In the genomic region with DNA sequence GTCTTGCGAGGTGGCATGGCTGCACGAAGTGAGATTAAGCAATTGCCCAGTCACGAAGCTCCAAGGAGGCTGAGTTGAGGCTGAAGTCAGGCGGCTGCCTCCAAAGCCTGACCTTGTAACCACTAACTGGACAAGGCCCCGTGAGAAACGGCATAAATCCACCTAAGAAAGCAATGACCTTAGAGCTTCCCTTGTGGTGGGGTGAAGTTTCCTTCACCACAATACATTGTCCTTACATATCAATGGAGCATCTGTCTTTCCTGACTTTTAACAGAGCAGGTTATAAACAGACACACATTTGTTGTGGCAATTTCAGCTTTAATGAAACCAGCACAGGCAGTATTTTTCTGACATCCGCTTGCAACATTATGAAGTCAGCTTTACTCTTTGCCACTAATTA, we compare ENCODE assay signal across 25 cellular contexts. TPM values are rescaled to one million over a fixed set of nuclear protein-coding genes. Genes with fewer than 3 reads are reported as not detected.
A peak's percentile ranks its signal among the peaks of the same experiment; 100 is the strongest.
DNase-seq lines count a peak whose midpoint lies in the region; ATAC-seq and TF ChIP-seq lines count a peak whose summit lies in the region.
"Had no signal": no experiment of that assay in that cellular context is flagged by ENCODE, and none has a peak within 500 bp of the region (broad histone marks: within the 10 kb centered on the region; RNA-seq: fewer than 3 reads in every experiment).

No MANE protein-coding gene starts in this region.

- H3K18ac ChIP-seq in H9 (ENCODE audit: insufficient read length, low read depth, low read length): no peak overlapping the region

- DNase-seq in Right ventricle myocardium inferior (ENCODE audit: missing footprints) (peak; percentile 7), right cardiac atrium (no peak), RPMI7951 (ENCODE audit: low read depth) (peak; percentile 12), myocyte (ENCODE audit: low read depth) (peak; percentile 29), HUDEP-2 (lab: John Stamatoyannopoulos, UW; ENCODE audit: unreplicated experiment in 76 of 76) (no peak), NCI-H2107 treated with DMSO at 0.1 percent for 48 hours (lab: John Stamatoyannopoulos, UW; ENCODE audit: unreplicated experiment) (no peak), H9 (no peak)
- no peak for DNase-seq in activated naive CD4-positive, alpha-beta T cell treated with anti-CD3 and anti-CD28 coated beads, Interleukin-2, amount 10 ng/mL, durations not matched to agents 7 days and 5 days
- DNase-seq: CD8-positive, alpha-beta T cell; DMS 273 treated with DMSO at 0.1 percent for 48 hours; DMS79; GOT3; Karpas-422; NCI-H1092 treated with DMSO at 0.1 percent for 48 hours; NCI-H1436; NCI-H187 treated with DMSO at 0.1 percent for 48 hours; NCI-H524; NCI-H774; NK-92 treated with Interleukin-12 subunit alpha and Interleukin-12 subunit beta, amount 100 ng/mL, for 24 hours; Right ventricle myocardium superior had no signal

- WGBS in right cardiac atrium: 72% methylated on average over 7 of the region's 7 CpGs
- no CpG with 5 or more reads among the region's 7 CpGs for WGBS in H9 (ENCODE audit: extremely low coverage, insufficient read length, low lambda C conversion rate)

- no peak overlapping the region for H3K4me3 Mint-ChIP-seq in activated naive CD4-positive, alpha-beta T cell treated with anti-CD3 and anti-CD28 coated beads, Interleukin-2, amount 10 ng/mL, durations not matched to agents 7 days and 5 days
- no peak overlapping the region for H3K4me3 Mint-ChIP-seq in H9
- H3K4me3 Mint-ChIP-seq: B cell; CD8-positive, alpha-beta T cell had no signal

- ATAC-seq in Right ventricle myocardium inferior (no peak), right cardiac atrium (no peak)
- ATAC-seq: CD8-positive, alpha-beta T cell; HCT116 had no signal

- no peaks in the 10 kb centered on the region for H3K9me3 ChIP-seq in right cardiac atrium (ENCODE audit: control insufficient read depth, low read length)
- no peaks in the 10 kb centered on the region for H3K9me3 ChIP-seq in H9 (ENCODE audit: control insufficient read depth, low read depth, low read length)
- H3K9me3 ChIP-seq: SJSA1 had no signal

- peaks cover 4% of the 10 kb centered on the region for H3K23me2 ChIP-seq in H9 (ENCODE audit: insufficient read length, low read depth, low read length, poor library complexity, severe bottlenecking)

- no peaks in the 10 kb centered on the region for H3K4me1 ChIP-seq in right cardiac atrium (ENCODE audit: control insufficient read depth, insufficient read depth, low read length)
- no peaks in the 10 kb centered on the region for H3K4me1 ChIP-seq in H9 (ENCODE audit: insufficient read depth, low read length)

- no peak overlapping the region for H3T11ph ChIP-seq in H9 (ENCODE audit: low read length)

- no peak overlapping the region for H3K27ac Mint-ChIP-seq in activated naive CD4-positive, alpha-beta T cell treated with anti-CD3 and anti-CD28 coated beads, Interleukin-2, amount 10 ng/mL, durations not matched to agents 7 days and 5 days
- peak overlapping the region in 1 of 3 experiments; percentile 76; a peak in 1 of 7 replicates for H3K27ac Mint-ChIP-seq in H9
- H3K27ac Mint-ChIP-seq: B cell; CD8-positive, alpha-beta T cell had no signal

- no peak overlapping the region for H4K5ac ChIP-seq in H9 (ENCODE audit: insufficient read length, low read depth, low read length)

- H4K8ac ChIP-seq in H9 (replicated peaks; ENCODE audit: insufficient read length, low read depth, low read length): no peak overlapping the region

- H3K4me3 ChIP-seq in right cardiac atrium (ENCODE audit: low read length): no peak overlapping the region
- H3K4me3 ChIP-seq: SJSA1 had no signal

- no peak overlapping the region for H2AK5ac ChIP-seq in H9 (ENCODE audit: insufficient read length, low read length)

- H2BK12ac ChIP-seq in H9 (ENCODE audit: insufficient read length, low read depth, low read length): no peak overlapping the region

- peaks cover 27% of the 10 kb centered on the region for H3K4me1 Mint-ChIP-seq in activated naive CD4-positive, alpha-beta T cell treated with anti-CD3 and anti-CD28 coated beads, Interleukin-2, amount 10 ng/mL, durations not matched to agents 7 days and 5 days
- peaks cover 13 to 15% of the 10 kb centered on the region in 2 experiments for H3K4me1 Mint-ChIP-seq in H9

- H3K14ac ChIP-seq in H9 (ENCODE audit: insufficient read depth, low read length): no peak overlapping the region

- peaks cover 40% of the 10 kb centered on the region for H3K27me3 Mint-ChIP-seq in activated naive CD4-positive, alpha-beta T cell treated with anti-CD3 and anti-CD28 coated beads, Interleukin-2, amount 10 ng/mL, durations not matched to agents 7 days and 5 days
- H3K27me3 Mint-ChIP-seq in H9 (ENCODE audit: low read depth): peaks cover 38% of the 10 kb centered on the region

- intact Hi-C loops in Right ventricle myocardium inferior (cut with DNase I): no loop called here
- intact Hi-C loops in right cardiac atrium (cut with DNase I): no loop called here

- no peak overlapping the region for H3K56ac ChIP-seq in H9 (ENCODE audit: insufficient read length, low read depth, low read length)

- no peak overlapping the region for H2BK20ac ChIP-seq in H9 (ENCODE audit: low read depth, low read length, poor library complexity, severe bottlenecking)

- peaks cover 3% of the 10 kb centered on the region for H3K79me1 ChIP-seq in H9 (ENCODE audit: insufficient read depth, low read depth, low read length, poor library complexity, severe bottlenecking)

- H3K27ac ChIP-seq in right cardiac atrium (ENCODE audit: low read length) (no peak overlapping the region), H9 (ENCODE audit: insufficient read length, low read depth, low read length) (no peak overlapping the region)
- H3K27ac ChIP-seq: 22Rv1, C4-2B, SJSA1 had no signal

- no peak overlapping the region for H3K23ac ChIP-seq in H9 (ENCODE audit: insufficient read length, low read depth, low read length)

- H2BK120ac ChIP-seq in H9 (ENCODE audit: low read depth, low read length, poor library complexity, severe bottlenecking): no peak overlapping the region

- no peak overlapping the region for H2BK15ac ChIP-seq in H9 (ENCODE audit: low read depth, low read length)

- H3K4me2 ChIP-seq in H9 (ENCODE audit: insufficient read depth, insufficient read length, low read length): no peak overlapping the region

- H2AFZ ChIP-seq in H9 (ENCODE audit: low read length): no peak overlapping the region

- H3K27me3 ChIP-seq in right cardiac atrium (ENCODE audit: control insufficient read depth, insufficient read depth) (no peaks in the 10 kb centered on the region), H9 (ENCODE audit: insufficient read depth, low read length) (no peaks in the 10 kb centered on the region)

- TF ChIP-seq CTCF in H9 (conservative IDR thresholded peaks at IDR 0.05): no peak

- H4K91ac ChIP-seq in H9 (ENCODE audit: insufficient read length, low read depth, low read length): no peak overlapping the region

- no peaks in the 10 kb centered on the region for H3K9me3 Mint-ChIP-seq in activated naive CD4-positive, alpha-beta T cell treated with anti-CD3 and anti-CD28 coated beads, Interleukin-2, amount 10 ng/mL, durations not matched to agents 7 days and 5 days
- H3K9me3 Mint-ChIP-seq in H9: no peaks in the 10 kb centered on the region; a peak in 1 of 5 replicates
- H3K9me3 Mint-ChIP-seq: CD8-positive, alpha-beta T cell had no signal

- H3K9ac ChIP-seq in H9 (ENCODE audit: extremely low read depth, insufficient read length, low read length): no peak overlapping the region

- H2BK5ac ChIP-seq in H9 (ENCODE audit: insufficient read length, low read length): no peak overlapping the region

- H4K20me1 ChIP-seq in H9 (ENCODE audit: control insufficient read depth, insufficient read depth, insufficient read length): no peaks in the 10 kb centered on the region

- H3K79me2 ChIP-seq in H9 (ENCODE audit: insufficient read depth, low read length): peaks cover 3% of the 10 kb centered on the region; the same call in 1 of the 2 replicates

- H3K36me3 Mint-ChIP-seq in activated naive CD4-positive, alpha-beta T cell treated with anti-CD3 and anti-CD28 coated beads, Interleukin-2, amount 10 ng/mL, durations not matched to agents 7 days and 5 days: peaks cover 6% of the 10 kb centered on the region
- no peaks in the 10 kb centered on the region; a peak in 1 of 7 replicates for H3K36me3 Mint-ChIP-seq in H9 (ENCODE audit: insufficient read depth in 1 of 3, low read depth in 3 of 3)

- no peak overlapping the region for H3K4ac ChIP-seq in H9 (ENCODE audit: low read depth, low read length)

- CTCF ChIA-PET in activated naive CD4-positive, alpha-beta T cell treated with anti-CD3 and anti-CD28 coated beads, Interleukin-2, amount 10 ng/mL, durations not matched to agents 7 days and 5 days (lab: Charles Lee): no interaction called here

RNA-seq across cellular contexts. Expression of gene MED9, which starts 2.5 kb away (rescaled TPM):
- 40.4 TPM for total RNA-seq in Right ventricle myocardium inferior
- 10 to 100 TPM; 30.7 to 35.6 (median 32.6) TPM for total RNA-seq in right cardiac atrium
- polyA plus RNA-seq in right cardiac atrium: 38.5 TPM
- total RNA-seq in RPMI7951 (2014; rRNA removed; shearing (Covaris generic)): 7.6 and 9.6 TPM in 2 replicates
- 17.1 and 22.4 TPM in 2 replicates for total RNA-seq in myocyte
- 12.1 TPM for polyA plus RNA-seq in myocyte (2012)
- total RNA-seq in H9 (2021): 19.6 and 20.0 TPM in 2 replicates

RNA-seq across cellular contexts. Expression of gene RASD1, which starts 21.9 kb away (rescaled TPM):
- total RNA-seq in Right ventricle myocardium inferior: 45.3 TPM
- 10 to 100 TPM; 18.7 to 63.8 (median 39.9) TPM for total RNA-seq in right cardiac atrium
- 66.2 TPM for polyA plus RNA-seq in right cardiac atrium
- not detected in 2 replicates for total RNA-seq in RPMI7951 (2014; rRNA removed; shearing (Covaris generic))
- 0.94 and 2.7 TPM in 2 replicates for total RNA-seq in myocyte
- 0.57 TPM for polyA plus RNA-seq in myocyte (2012)
- 5.7 and 6.8 TPM in 2 replicates for total RNA-seq in H9 (2021)

Comparison
In these comparisons a context has a peak if more than half of its experiments do, and no peak if none do; other contexts are left out.
1. DNase-seq: peak in Right ventricle myocardium inferior (single experiment), RPMI7951 (single experiment) and myocyte (single experiment); none in right cardiac atrium (0 of 3), activated naive CD4-positive, alpha-beta T cell treated with anti-CD3 and anti-CD28 coated beads, Interleukin-2, amount 10 ng/mL, durations not matched to agents 7 days and 5 days (single experiment), HUDEP-2 (0 of 76), NCI-H2107 treated with DMSO at 0.1 percent for 48 hours (single experiment) and H9 (single experiment).